23 cellular contexts compared by ENCODE assay signal in the genomic region with DNA sequence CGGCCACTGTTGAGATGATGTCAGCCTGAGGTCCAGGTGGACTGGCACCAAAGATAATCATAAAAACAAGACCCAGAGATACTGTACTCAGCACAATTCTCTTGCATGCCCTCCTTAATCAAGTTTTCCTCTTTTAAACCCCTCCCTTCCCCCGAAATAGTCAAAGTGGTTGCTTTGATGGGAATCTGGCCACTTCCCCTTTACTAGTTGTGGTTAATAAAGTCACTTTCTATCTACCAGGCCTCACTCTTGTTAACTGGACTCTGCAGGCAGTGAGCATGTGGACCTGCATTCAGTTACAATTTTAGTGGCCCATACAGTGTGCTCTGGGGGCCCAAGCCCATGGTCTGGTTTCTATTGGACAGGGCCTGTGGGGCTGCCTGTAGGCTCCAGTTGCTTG. TPM values are rescaled to one million over a fixed set of nuclear protein-coding genes. Genes with fewer than 3 reads are reported as not detected.
DNase-seq lines count a peak whose midpoint lies in the region; ATAC-seq and TF ChIP-seq lines count a peak whose summit lies in the region.
"Had no signal": no experiment of that assay in that cellular context is flagged by ENCODE, and none has a peak within 500 bp of the region (broad histone marks: within the 10 kb centered on the region; RNA-seq: fewer than 3 reads in every experiment).

No MANE protein-coding gene starts in this region.

- H3K27me3 ChIP-seq in GM23338 (ENCODE audit: insufficient read depth) (no peaks in the 10 kb centered on the region), lung (ENCODE audit: control insufficient read depth, insufficient read depth) (no peaks in the 10 kb centered on the region)

- H3K4me3 Mint-ChIP-seq in GM23338 (no peak overlapping the region), T-helper 17 cell (peak overlapping the region; percentile 25), endothelial cell (ENCODE audit: unreplicated experiment) (no peak overlapping the region)
- H3K4me3 Mint-ChIP-seq: CD14-positive monocyte, IgD-negative memory B cell had no signal

- H3K4me1 Mint-ChIP-seq in GM23338: peaks cover 4% of the 10 kb centered on the region
- peaks cover 2% of the 10 kb centered on the region for H3K4me1 Mint-ChIP-seq in T-helper 17 cell
- peaks cover 14% of the 10 kb centered on the region for H3K4me1 Mint-ChIP-seq in endothelial cell (ENCODE audit: unreplicated experiment)

- no peaks in the 10 kb centered on the region for H4K20me1 ChIP-seq in GM23338 (replicated peaks; ENCODE audit: insufficient read depth)

- H3K27me3 Mint-ChIP-seq in GM23338 (ENCODE audit: insufficient read depth, low read depth, poor library complexity): no peaks in the 10 kb centered on the region
- peaks cover 27% of the 10 kb centered on the region for H3K27me3 Mint-ChIP-seq in T-helper 17 cell
- H3K27me3 Mint-ChIP-seq in endothelial cell (ENCODE audit: unreplicated experiment): no peaks in the 10 kb centered on the region

- H3K36me3 Mint-ChIP-seq in GM23338 (ENCODE audit: low read depth) (no peaks in the 10 kb centered on the region), T-helper 17 cell (ENCODE audit: low read depth) (no peaks in the 10 kb centered on the region), endothelial cell (ENCODE audit: low read depth, unreplicated experiment) (no peaks in the 10 kb centered on the region)
- H3K36me3 Mint-ChIP-seq: CD14-positive monocyte, IgD-negative memory B cell had no signal

- DNase-seq in GM23338 (ENCODE audit: low spot score): no peak
- peak; percentile 54 for DNase-seq in NB4 (ENCODE audit: low read depth)
- DNase-seq in T-helper 17 cell: no peak
- DNase-seq in lung (ENCODE audit: low spot score): peak; percentile 22
- DNase-seq in NCI-H1105 treated with DMSO at 0.1 percent for 48 hours (lab: John Stamatoyannopoulos, UW): no peak
- DNase-seq in endothelial cell (ENCODE audit: low spot score): no peak
- DNase-seq in NCI-H1092 (lab: John Stamatoyannopoulos, UW): no peak
- DNase-seq: ACHN, DMS 273 treated with DMSO at 0.1 percent for 48 hours, GDM1, NCI-H1436 treated with DMSO at 0.1 percent for 48 hours, NCI-H2029, NCI-H345, NCI-H524 treated with DMSO at 0.1 percent for 48 hours, SHP77 treated with DMSO at 0.1 percent for 48 hours, SK-N-SH, T-helper 1 cell, T1000 had no signal

- H3K36me3 ChIP-seq in GM23338 (ENCODE audit: insufficient read depth) (no peaks in the 10 kb centered on the region), lung (ENCODE audit: control insufficient read depth in 2 of 2, insufficient read depth in 2 of 2, low read length in 2 of 2) (no peaks in the 10 kb centered on the region)

- H3K9me3 Mint-ChIP-seq in GM23338: peaks cover 7% of the 10 kb centered on the region; the same call in 2 of the 3 replicates
- no peaks in the 10 kb centered on the region for H3K9me3 Mint-ChIP-seq in endothelial cell (ENCODE audit: unreplicated experiment)
- H3K9me3 Mint-ChIP-seq: IgD-negative memory B cell had no signal

- H3K27ac ChIP-seq in GM23338 (ENCODE audit: low read depth): no peak overlapping the region
- no peak overlapping the region for H3K27ac ChIP-seq in lung (ENCODE audit: low read depth in 1 of 2, low read length in 1 of 2)

- no peaks in the 10 kb centered on the region for H3F3A ChIP-seq in GM23338 (replicated peaks; ENCODE audit: low read depth)

- no peak overlapping the region for H3K4me3 ChIP-seq in GM23338
- H3K4me3 ChIP-seq in NB4 (ENCODE audit: low read depth, low read length): no peak overlapping the region
- H3K4me3 ChIP-seq in lung: no peak overlapping the region

- H2AFZ ChIP-seq in GM23338: no peak overlapping the region

- H3K4me1 ChIP-seq in GM23338 (ENCODE audit: insufficient read depth): no peaks in the 10 kb centered on the region
- H3K4me1 ChIP-seq in lung (ENCODE audit: control insufficient read depth in 2 of 2, insufficient read depth in 2 of 2, low read length in 2 of 2): no peaks in the 10 kb centered on the region

- no peak overlapping the region for H3K4me2 ChIP-seq in GM23338
- H3K4me2 ChIP-seq: SK-N-SH had no signal

- H3K9me2 ChIP-seq in GM23338 (ENCODE audit: insufficient read depth): no peaks in the 10 kb centered on the region
- H3K9me2 ChIP-seq: SK-N-SH had no signal

- no peak for TF ChIP-seq POLR2A in NB4 (IDR thresholded peaks at IDR 0.05; ENCODE audit: extremely low read depth, insufficient read length)

- H3K27ac Mint-ChIP-seq in GM23338 (no peak overlapping the region), T-helper 17 cell (no peak overlapping the region), endothelial cell (ENCODE audit: unreplicated experiment) (no peak overlapping the region)
- H3K27ac Mint-ChIP-seq: IgD-negative memory B cell had no signal

- no peaks in the 10 kb centered on the region for H3K9me3 ChIP-seq in T-helper 17 cell (ENCODE audit: control insufficient read depth, low read length, poor library complexity, severe bottlenecking)
- H3K9me3 ChIP-seq in lung (ENCODE audit: control insufficient read depth in 2 of 2, insufficient read depth in 1 of 2, low read length in 1 of 2): no peaks in the 10 kb centered on the region
- H3K9me3 ChIP-seq: SK-N-SH had no signal

- WGBS in lung, 2 donors: 72 to 76% methylated on average over 2 of the region's 2 CpGs

- no peaks in the 10 kb centered on the region for H3K79me2 ChIP-seq in GM23338 (replicated peaks; ENCODE audit: insufficient read depth)

- no peak for TF ChIP-seq CTCF in GM23338 (conservative IDR thresholded peaks at IDR 0.05; ENCODE audit: low read depth in 2 of 2)
- TF ChIP-seq CTCF in NB4 (IDR thresholded peaks at IDR 0.05; ENCODE audit: low read depth, low read length): no peak
- no peak for TF ChIP-seq CTCF in lung (IDR thresholded peaks at IDR 0.05; ENCODE audit: control extremely low read depth, extremely low read depth)
- TF ChIP-seq CTCF in endothelial cell (IDR thresholded peaks at IDR 0.05; ENCODE audit: unreplicated experiment): no peak

- ATAC-seq in GM23338: peak; percentile 63; the same call in 2 of the 3 replicates
- no peak for ATAC-seq in T-helper 17 cell
- ATAC-seq in lung (ENCODE audit: insufficient read depth, low FRiP score): no peak
- no peak for ATAC-seq in HG03025 (IDR thresholded peaks at IDR 0.05; ENCODE audit: low FRiP score, unreplicated experiment)

TF ChIP-seq in GM23338, 12 proteins besides CTCF, POLR2A, EP300 and RAD21 (continues in another document):
- TF ChIP-seq JUNB (IDR thresholded peaks at IDR 0.05; ENCODE audit: unreplicated experiment) (no peak), ZNF114 (CRISPR knock-in tag; IDR thresholded peaks at IDR 0.05) (no peak), POLR2AphosphoS5 (IDR thresholded peaks at IDR 0.05; ENCODE audit: low read depth) (no peak), ZNF331 (CRISPR knock-in tag; IDR thresholded peaks at IDR 0.05; ENCODE audit: low read depth) (no peak), NANOG (IDR thresholded peaks at IDR 0.05; ENCODE audit: borderline replicate concordance) (no peak)

RNA-seq across cellular contexts. Expression of a gene that starts 17.5 kb away (rescaled TPM):
- total RNA-seq in GM23338 (2014; rRNA removed; shearing (Covaris generic)): not detected in 2 replicates
- 0.17 TPM in 1 of 2 replicates, not detected in the other for polyA plus RNA-seq in GM23338 (2016; fragmentation: Nextera tagmentation; extraction: Ambion mirVana)
- not detected for total RNA-seq in T-helper 17 cell
- total RNA-seq in lung: under 1 TPM in 1 of 2 donors, not detected in 1; 0.88 TPM
- under 1 TPM in 1 of 2 donors, not detected in 1; 0.02 TPM for polyA plus RNA-seq in lung
- total RNA-seq in endothelial cell (ENCODE audit: unreplicated experiment): 0.28 TPM
- total RNA-seq: LHCN-M2, RPMI7951 had no signal
- polyA plus RNA-seq: CD14-positive monocyte, IgD-negative memory B cell, SK-N-SH had no signal

RNA-seq across cellular contexts. Expression of a gene that starts 21.2 kb away (rescaled TPM):
- total RNA-seq in GM23338 (2014; rRNA removed; shearing (Covaris generic)): 3.3 and 5.5 TPM in 2 replicates
- polyA plus RNA-seq in GM23338 (2016; fragmentation: Nextera tagmentation; extraction: Ambion mirVana) (4.0 TPM in 2 replicates), lung (under 1 TPM; 0.10 to 0.28 TPM)
- total RNA-seq in T-helper 17 cell (not detected), lung (under 1 TPM in 1 of 2 donors, not detected in 1; 0.09 TPM), endothelial cell (ENCODE audit: unreplicated experiment) (1.3 TPM)
- total RNA-seq: LHCN-M2 had no signal
- polyA plus RNA-seq: CD14-positive monocyte, IgD-negative memory B cell, SK-N-SH had no signal

Comparison
In these comparisons a context has a peak if more than half of its experiments do, and no peak if none do; other contexts are left out.
1. DNase-seq: peak in NB4 (single experiment) and lung (single experiment); none in GM23338 (single experiment), T-helper 17 cell (0 of 3), NCI-H1105 treated with DMSO at 0.1 percent for 48 hours (single experiment), endothelial cell (single experiment) and NCI-H1092 (single experiment).